Comparison of ENCODE assay signal across 23 cellular contexts in genomic region chr2:232014681-232015080, GRCh38.
"Had no signal": no experiment of that assay in that cellular context is flagged by ENCODE, and none has a peak within 500 bp of the region (broad histone marks: within the 10 kb centered on the region; RNA-seq: fewer than 3 reads in every experiment).

No MANE protein-coding gene starts in this region.

- H3K27me3 ChIP-seq: adrenal gland, body of pancreas had no signal

- H3K4me1 ChIP-seq: adrenal gland, body of pancreas had no signal

- H3K36me3 ChIP-seq: adrenal gland had no signal

- H3K27ac Mint-ChIP-seq: activated CD4-positive, alpha-beta memory T cell treated with anti-CD3 and anti-CD28 coated beads for 36 hours; activated CD4-positive, alpha-beta T cell treated with anti-CD3 and anti-CD28 coated beads, Interleukin-2, amount 10 ng/mL, durations not matched to agents 7 days and 5 days; activated naive CD8-positive, alpha-beta T cell treated with anti-CD3 and anti-CD28 coated beads, Interleukin-2, amount 10 ng/mL, durations not matched to agents 7 days and 5 days; activated T-cell treated with anti-CD3 and anti-CD28 coated beads, Interleukin-2, amount 50 U/mL, for 72 hours; activated T-helper 2 cell treated with anti-CD3 and anti-CD28 coated beads, Interferon-gamma antibody, Interleukin-2, Interleukin-4, amounts not matched to agents 10 μg/mL and 5 μg/mL and 100 μg/mL, durations not matched to agents 14 hours and 24 hours and 36 hours; IgD-negative memory B cell had no signal

- H3K27ac ChIP-seq: adrenal gland, body of pancreas had no signal

- H3K4me3 Mint-ChIP-seq: activated CD4-positive, alpha-beta memory T cell treated with anti-CD3 and anti-CD28 coated beads for 36 hours; activated CD4-positive, alpha-beta T cell treated with anti-CD3 and anti-CD28 coated beads, Interleukin-2, amount 10 ng/mL, durations not matched to agents 7 days and 5 days; activated naive CD8-positive, alpha-beta T cell treated with anti-CD3 and anti-CD28 coated beads, Interleukin-2, amount 10 ng/mL, durations not matched to agents 7 days and 5 days; activated T-cell treated with anti-CD3 and anti-CD28 coated beads, Interleukin-2, amount 50 U/mL, for 72 hours; IgD-negative memory B cell had no signal

- H3K9me3 ChIP-seq: adrenal gland, body of pancreas had no signal

- H3K9me3 Mint-ChIP-seq: activated CD4-positive, alpha-beta memory T cell treated with anti-CD3 and anti-CD28 coated beads for 36 hours; activated CD4-positive, alpha-beta T cell treated with anti-CD3 and anti-CD28 coated beads, Interleukin-2, amount 10 ng/mL, durations not matched to agents 7 days and 5 days; activated naive CD8-positive, alpha-beta T cell treated with anti-CD3 and anti-CD28 coated beads, Interleukin-2, amount 10 ng/mL, durations not matched to agents 7 days and 5 days; activated T-cell treated with anti-CD3 and anti-CD28 coated beads, Interleukin-2, amount 50 U/mL, for 72 hours; activated T-helper 2 cell treated with anti-CD3 and anti-CD28 coated beads, Interferon-gamma antibody, Interleukin-2, Interleukin-4, amounts not matched to agents 10 μg/mL and 5 μg/mL and 100 μg/mL, durations not matched to agents 14 hours and 24 hours and 36 hours; IgD-negative memory B cell had no signal

- ATAC-seq: body of pancreas, Right ventricle myocardium inferior had no signal

- DNase-seq: activated CD4-positive, alpha-beta memory T cell treated with anti-CD3 and anti-CD28 coated beads for 36 hours; activated CD4-positive, alpha-beta T cell treated with anti-CD3 and anti-CD28 coated beads, Interleukin-2, amount 10 ng/mL, durations not matched to agents 7 days and 5 days; activated CD4-positive, CD25-positive, alpha-beta regulatory T cell; activated CD8-positive, alpha-beta memory T cell treated with anti-CD3 and anti-CD28 coated beads for 24 hours; activated gamma-delta T cell treated with Interleukin-2 at 50 U/mL for 16 hours; activated naive CD4-positive, alpha-beta T cell treated with anti-CD3 and anti-CD28 coated beads, Interleukin-2, amount 50 U/mL, for 16 hours; activated naive CD8-positive, alpha-beta T cell treated with anti-CD3 and anti-CD28 coated beads, Interleukin-2, amount 10 ng/mL, durations not matched to agents 7 days and 5 days; activated T-cell treated with anti-CD3 and anti-CD28 coated beads for 4 hours; adrenal gland; aorta; body of pancreas; central memory CD4-positive, alpha-beta T cell; KG1; MV-4-11; NCI-H1092 treated with DMSO at 0.1 percent for 48 hours; NCI-H1417 treated with DMSO at 0.1 percent for 48 hours; NCI-H1694; NCI-H2107; T-helper 2 cell had no signal

- H3K4me3 ChIP-seq: adrenal gland, body of pancreas had no signal

- H3K27me3 Mint-ChIP-seq: activated CD4-positive, alpha-beta memory T cell treated with anti-CD3 and anti-CD28 coated beads for 36 hours; activated CD4-positive, alpha-beta T cell treated with anti-CD3 and anti-CD28 coated beads, Interleukin-2, amount 10 ng/mL, durations not matched to agents 7 days and 5 days; activated naive CD8-positive, alpha-beta T cell treated with anti-CD3 and anti-CD28 coated beads, Interleukin-2, amount 10 ng/mL, durations not matched to agents 7 days and 5 days; IgD-negative memory B cell had no signal
